Comparison of ENCODE assay signal across 13 cellular contexts in genomic region chr3:110754207-110754916, GRCh38.
"Had no signal": no experiment of that assay in that cellular context is flagged by ENCODE, and none has a peak within 500 bp of the region (broad histone marks: within the 10 kb centered on the region; RNA-seq: fewer than 3 reads in every experiment).

No MANE protein-coding gene starts in this region.

- H3K27ac ChIP-seq: adrenal gland, dorsolateral prefrontal cortex, left lung had no signal

- DNase-seq: activated CD4-positive, alpha-beta T cell treated with anti-CD3 and anti-CD28 coated beads for 4 hours; activated CD8-positive, alpha-beta memory T cell treated with anti-CD3 and anti-CD28 coated beads, Interleukin-2, amount 50 U/mL, for 4 hours; activated CD8-positive, alpha-beta T cell treated with anti-CD3 and anti-CD28 coated beads, Interleukin-2, amount 10 ng/mL, durations not matched to agents 7 days and 5 days; activated effector memory CD4-positive, alpha-beta T cell treated with anti-CD3 and anti-CD28 coated beads, Interleukin-2, amount 50 U/mL, for 16 hours; activated T-cell treated with anti-CD3 and anti-CD28 coated beads, Interleukin-2, amount 50 U/mL, for 48 hours; adrenal gland; dorsolateral prefrontal cortex; islet precursor cell; left lung; stimulated activated CD4-positive, alpha-beta T cell treated with anti-CD3 and anti-CD28 coated beads, Interleukin-12 subunit alpha, Interleukin-12 subunit beta, amount 100 ng/mL, for 4 hours; stimulated activated CD4-positive, alpha-beta T cell treated with anti-CD3 and anti-CD28 coated beads, Interleukin-2, amount 100 ng/mL, for 24 hours; T-helper 1 cell had no signal

- H3K36me3 ChIP-seq: adrenal gland, left lung had no signal

- H3K27me3 ChIP-seq: adrenal gland, dorsolateral prefrontal cortex, left lung had no signal

- H3K4me1 ChIP-seq: adrenal gland, left lung had no signal

- H3K4me3 ChIP-seq: adrenal gland, dorsolateral prefrontal cortex, left lung had no signal

- H3K9me3 ChIP-seq: adrenal gland, left lung had no signal

- ATAC-seq: activated CD8-positive, alpha-beta T cell treated with anti-CD3 and anti-CD28 coated beads, Interleukin-2, amount 10 ng/mL, durations not matched to agents 7 days and 5 days; left lung; natural killer cell treated with Interleukin-12 subunit alpha and Interleukin-12 subunit beta and Interleukin-15 and Interleukin-18, amount 100 ng/mL, for 72 hours had no signal
